14 cellular contexts compared by ENCODE assay signal in genomic region chr3:192011137-192011536, GRCh38.
"Had no signal": no experiment of that assay in that cellular context is flagged by ENCODE, and none has a peak within 500 bp of the region (broad histone marks: within the 10 kb centered on the region; RNA-seq: fewer than 3 reads in every experiment).

No MANE protein-coding gene starts in this region.

- H3K4me1 ChIP-seq: tibial nerve, uterus had no signal

- H3K36me3 ChIP-seq: tibial nerve, uterus had no signal

- H3K9me3 ChIP-seq: uterus had no signal

- H3K27me3 ChIP-seq: tibial nerve, uterus had no signal

- H3K4me3 ChIP-seq: tibial nerve, uterus had no signal

- H3K27ac ChIP-seq: tibial nerve, uterus had no signal

- DNase-seq: activated B cell treated with CpG ODN at 0.5 μM for 24 hours; activated CD4-positive, alpha-beta T cell treated with anti-CD3 and anti-CD28 coated beads, Interleukin-2, amount 10 ng/mL, durations not matched to agents 24 days and 14 days; activated CD8-positive, alpha-beta T cell treated with anti-CD3 and anti-CD28 coated beads, Interleukin-2, amount 10 ng/mL, durations not matched to agents 7 days and 5 days; activated naive CD4-positive, alpha-beta T cell treated with anti-CD3 and anti-CD28 coated beads, Interleukin-2, amount 10 ng/mL, durations not matched to agents 7 days and 5 days; activated naive CD8-positive, alpha-beta T cell treated with anti-CD3 and anti-CD28 coated beads, Interleukin-2, amount 50 U/mL, for 24 hours; activated T-cell treated with anti-CD3 and anti-CD28 coated beads, Interleukin-2, amount 50 U/mL, for 24 hours; caudate nucleus; nucleus accumbens; posterior cingulate gyrus; stimulated activated naive CD8-positive, alpha-beta T cell treated with anti-CD3 and anti-CD28 coated beads, Interleukin-15, Interleukin-2, amounts not matched to agents 100 U/mL and 50 U/mL, for 24 hours; T-helper 1 cell; T-helper 9 cell; uterus had no signal
